ENCODE assay signal across 29 cellular contexts in the genomic region with DNA sequence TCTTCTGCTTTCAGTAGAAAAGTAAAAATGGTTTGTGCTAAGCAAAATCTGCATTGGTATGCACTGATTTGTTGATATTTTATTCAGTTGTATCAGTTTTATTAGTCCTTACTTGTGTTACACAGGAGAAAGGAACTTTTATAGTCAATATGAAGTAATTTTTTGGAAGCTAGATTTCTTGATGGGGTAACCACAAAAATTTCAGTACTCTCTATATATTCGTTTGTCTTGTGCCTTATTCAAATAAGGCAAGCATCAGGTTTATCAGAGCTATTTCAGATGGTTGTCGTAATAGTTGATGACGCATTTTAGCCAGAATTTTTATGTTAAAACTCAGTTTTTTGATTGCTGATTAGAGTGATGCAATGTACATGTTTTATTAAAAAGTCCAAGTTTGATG. TPM values are rescaled to one million over a fixed set of nuclear protein-coding genes. Genes with fewer than 3 reads are reported as not detected.
DNase-seq lines count a peak whose midpoint lies in the region; ATAC-seq and TF ChIP-seq lines count a peak whose summit lies in the region.
"Had no signal": no experiment of that assay in that cellular context is flagged by ENCODE, and none has a peak within 500 bp of the region (broad histone marks: within the 10 kb centered on the region; RNA-seq: fewer than 3 reads in every experiment).

No MANE protein-coding gene starts in this region.

- H3K4me1 ChIP-seq in IMR-90 (ENCODE audit: control insufficient read depth, insufficient read depth, low read length), result no peaks in the 10 kb centered on the region
- H3K4me1 ChIP-seq: transverse colon had no signal

- H3K4me2 ChIP-seq in IMR-90 (ENCODE audit: low read depth, low read length), result no peak overlapping the region

- H3K36me3 ChIP-seq in IMR-90 (ENCODE audit: control insufficient read depth, insufficient read depth, low read length), result no peaks in the 10 kb centered on the region
- H3K36me3 ChIP-seq: transverse colon had no signal

- no peak overlapping the region for H3K23ac ChIP-seq in IMR-90 (ENCODE audit: low read depth, low read length)

- no peak overlapping the region for H2BK15ac ChIP-seq in IMR-90 (ENCODE audit: low read depth, low read length)

- H3K9me1 ChIP-seq in IMR-90 (ENCODE audit: insufficient read depth, low read length), result no peaks in the 10 kb centered on the region

- no peak overlapping the region for H3K27ac ChIP-seq in IMR-90 (ENCODE audit: insufficient read depth, low read length)
- H3K27ac ChIP-seq: C4-2B, HL-60, transverse colon had no signal

- H4K5ac ChIP-seq in IMR-90 (ENCODE audit: low read depth, low read length), result no peak overlapping the region

- no peak for TF ChIP-seq RAD21 in IMR-90 (IDR thresholded peaks at IDR 0.05; ENCODE audit: low read length)

- no peak overlapping the region for H4K8ac ChIP-seq in IMR-90 (ENCODE audit: low read depth in 2 of 2, low read length in 2 of 2)

- H3K9me3 ChIP-seq in IMR-90 (ENCODE audit: control insufficient read depth, insufficient read depth, low read length), result no peaks in the 10 kb centered on the region
- H3K9me3 ChIP-seq: transverse colon had no signal

- no peak overlapping the region for H2AK5ac ChIP-seq in IMR-90 (ENCODE audit: low read depth, low read length)

- H3K56ac ChIP-seq in IMR-90 (ENCODE audit: extremely low read depth, insufficient read depth, low read length), result no peak overlapping the region

- DNase-seq in EH (ENCODE audit: low read depth) (peak; percentile 93), IMR-90 (peak; percentile 41), astrocyte of the hippocampus (ENCODE audit: low read depth, low spot score) (peak; percentile 25), iris pigment epithelial cell (ENCODE audit: low read depth) (peak; percentile 60), SK-N-DZ (ENCODE audit: low spot score) (no peak), cerebellum (ENCODE audit: low spot score) (no peak)
- DNase-seq in activated T-cell treated with anti-CD3 and anti-CD28 coated beads, Interleukin-2, amount 50 U/mL, for 72 hours, result no peak
- DNase-seq in activated CD4-positive, alpha-beta T cell treated with anti-CD3 and anti-CD28 coated beads for 1 hour, result no peak
- DNase-seq: activated CD4-positive, alpha-beta T cell treated with anti-CD3 and anti-CD28 coated beads for 36 hours; activated naive CD4-positive, alpha-beta T cell treated with anti-CD3 and anti-CD28 coated beads, Interleukin-2, amount 50 U/mL, for 16 hours; central memory CD4-positive, alpha-beta T cell; COR-L47; DMS79; GOT3; hippocampal formation; left cardiac atrium; NCI-H1417; NCI-H2029 treated with DMSO at 0.1 percent for 48 hours; NCI-H526; Right ventricle myocardium superior; stimulated activated CD4-positive, alpha-beta T cell treated with anti-CD3 and anti-CD28 coated beads, Interleukin-15, amount 100 ng/mL, for 24 hours; stimulated activated CD4-positive, alpha-beta T cell treated with anti-CD3 and anti-CD28 coated beads, Interleukin-4, amount 100 ng/mL, for 4 hours; transverse colon had no signal

- H2AK9ac ChIP-seq in IMR-90 (replicated peaks; ENCODE audit: low read depth, low read length, poor library complexity), result no peak overlapping the region

- no peaks in the 10 kb centered on the region for H3K27me3 ChIP-seq in IMR-90 (ENCODE audit: control insufficient read depth, insufficient read depth, low read length)
- H3K27me3 ChIP-seq: transverse colon had no signal

- H3K4me3 Mint-ChIP-seq in activated T-cell treated with anti-CD3 and anti-CD28 coated beads, Interleukin-2, amount 50 U/mL, for 72 hours, result no peak overlapping the region
- H3K4me3 Mint-ChIP-seq: activated CD4-positive, alpha-beta T cell treated with anti-CD3 and anti-CD28 coated beads for 36 hours; dendritic cell treated with granulocyte-macrophage colony-stimulating factor and Interleukin-4, amounts not matched to agents 40 ng/mL and 50 ng/mL, for 4 days; natural killer cell treated with Interleukin-12 subunit alpha and Interleukin-12 subunit beta and Interleukin-15 and Interleukin-18, amount 100 ng/mL, for 72 hours; T-helper 2 cell treated with Interferon-gamma antibody and Interleukin-4, amounts not matched to agents 5 μg/mL and 100 μg/mL, for 36 hours had no signal

- no peak for TF ChIP-seq POLR2A in IMR-90 (IDR thresholded peaks at IDR 0.05; ENCODE audit: low read depth, low read length)

- no peak overlapping the region for H3K4ac ChIP-seq in IMR-90 (ENCODE audit: low read depth, low read length)

- no peak overlapping the region for H2BK5ac ChIP-seq in IMR-90 (ENCODE audit: low read depth, low read length, poor library complexity, severe bottlenecking)

- POLR2A ChIA-PET in IMR-90 (lab: Charles Lee; ENCODE audit: unreplicated experiment), result no interaction called here

- intact Hi-C loops in IMR-90 (cut with micrococcal nuclease), result no loop called here

- H3K36me3 Mint-ChIP-seq in activated T-cell treated with anti-CD3 and anti-CD28 coated beads, Interleukin-2, amount 50 U/mL, for 72 hours (ENCODE audit: insufficient read depth in 2 of 2), result no peaks in the 10 kb centered on the region
- H3K36me3 Mint-ChIP-seq: natural killer cell treated with Interleukin-12 subunit alpha and Interleukin-12 subunit beta and Interleukin-15 and Interleukin-18, amount 100 ng/mL, for 72 hours had no signal

- H4K91ac ChIP-seq in IMR-90 (ENCODE audit: insufficient read depth, low read depth, low read length), result no peak overlapping the region

- no peak overlapping the region for H2BK120ac ChIP-seq in IMR-90 (ENCODE audit: low read depth, low read length)

- no peaks in the 10 kb centered on the region for H3K79me1 ChIP-seq in IMR-90 (ENCODE audit: low read depth in 1 of 2, low read length in 2 of 2)

- H3K27ac Mint-ChIP-seq in activated T-cell treated with anti-CD3 and anti-CD28 coated beads, Interleukin-2, amount 50 U/mL, for 72 hours, result no peak overlapping the region
- H3K27ac Mint-ChIP-seq: activated CD4-positive, alpha-beta T cell treated with anti-CD3 and anti-CD28 coated beads for 36 hours; activated T-helper 2 cell treated with anti-CD3 and anti-CD28 coated beads, Interferon-gamma antibody, Interleukin-2, Interleukin-4, amounts not matched to agents 10 μg/mL and 5 μg/mL and 100 μg/mL, durations not matched to agents 14 hours and 24 hours and 36 hours; dendritic cell treated with granulocyte-macrophage colony-stimulating factor and Interleukin-4, amounts not matched to agents 40 ng/mL and 50 ng/mL, for 4 days; natural killer cell treated with Interleukin-12 subunit alpha and Interleukin-12 subunit beta and Interleukin-15 and Interleukin-18, amount 100 ng/mL, for 72 hours; T-helper 2 cell treated with Interferon-gamma antibody and Interleukin-4, amounts not matched to agents 5 μg/mL and 100 μg/mL, for 36 hours had no signal

- H3K9ac ChIP-seq in IMR-90 (ENCODE audit: low read depth, low read length), result no peak overlapping the region

- CTCF ChIA-PET in IMR-90 (lab: Yijun Ruan, JAX), result no interaction called here

- no peak overlapping the region for H3K4me3 ChIP-seq in IMR-90 (ENCODE audit: insufficient read depth, low read depth, low read length)
- H3K4me3 ChIP-seq: transverse colon had no signal

- in situ Hi-C loops in IMR-90 (cut with MboI; ENCODE audit: low sequenced_read_pairs), result no loop called here

- dilution Hi-C loops in IMR-90 (cut with HindIII; ENCODE audit: low sequenced_read_pairs, unreplicated experiment), result no loop called here

- H4K20me1 ChIP-seq in IMR-90 (ENCODE audit: insufficient read depth, low read length), result no peaks in the 10 kb centered on the region

- no peak overlapping the region for H3K14ac ChIP-seq in IMR-90 (replicated peaks; ENCODE audit: low read depth, low read length)

- BruUV-seq in IMR-90 (replicated peaks; lab: Mats Ljungman, UMichigan), result no TSS peak

- no peak overlapping the region for H2BK20ac ChIP-seq in IMR-90 (ENCODE audit: low read depth, low read length)

- no peaks in the 10 kb centered on the region for H3K9me3 Mint-ChIP-seq in activated T-cell treated with anti-CD3 and anti-CD28 coated beads, Interleukin-2, amount 50 U/mL, for 72 hours
- H3K9me3 Mint-ChIP-seq: activated T-helper 2 cell treated with anti-CD3 and anti-CD28 coated beads, Interferon-gamma antibody, Interleukin-2, Interleukin-4, amounts not matched to agents 10 μg/mL and 5 μg/mL and 100 μg/mL, durations not matched to agents 14 hours and 24 hours and 36 hours; dendritic cell treated with granulocyte-macrophage colony-stimulating factor and Interleukin-4, amounts not matched to agents 40 ng/mL and 50 ng/mL, for 4 days; natural killer cell treated with Interleukin-12 subunit alpha and Interleukin-12 subunit beta and Interleukin-15 and Interleukin-18, amount 100 ng/mL, for 72 hours; T-helper 2 cell treated with Interferon-gamma antibody and Interleukin-4, amounts not matched to agents 5 μg/mL and 100 μg/mL, for 36 hours had no signal

- no CpG with 5 or more reads among the region's 3 CpGs for WGBS in IMR-90 (ENCODE audit: extremely low coverage in 2 of 2, insufficient read length in 1 of 2), 2 experiments

- H2AFZ ChIP-seq in IMR-90 (replicated peaks; ENCODE audit: low read length, poor library complexity), result no peak overlapping the region

- no peak for ATAC-seq in IMR-90 (ENCODE audit: low read depth)
- ATAC-seq in activated T-cell treated with anti-CD3 and anti-CD28 coated beads, Interleukin-2, amount 50 U/mL, for 72 hours (replicated peaks in 1 of 2), result no peak
- ATAC-seq: activated CD4-positive, alpha-beta T cell treated with anti-CD3 and anti-CD28 coated beads for 36 hours; left cardiac atrium; natural killer cell treated with Interleukin-12 subunit alpha and Interleukin-12 subunit beta and Interleukin-15 and Interleukin-18, amount 100 ng/mL, for 72 hours had no signal

- no peak for TF ChIP-seq CTCF in IMR-90 (conservative IDR thresholded peaks at IDR 0.05; ENCODE audit: low read depth, low read length)

- H3K27me3 Mint-ChIP-seq in activated T-cell treated with anti-CD3 and anti-CD28 coated beads, Interleukin-2, amount 50 U/mL, for 72 hours (ENCODE audit: low read depth), result peaks cover 58% of the 10 kb centered on the region

- H3K4me1 Mint-ChIP-seq in activated T-cell treated with anti-CD3 and anti-CD28 coated beads, Interleukin-2, amount 50 U/mL, for 72 hours (ENCODE audit: low read depth), result peaks cover 20% of the 10 kb centered on the region

- H3K18ac ChIP-seq in IMR-90 (ENCODE audit: low read depth, low read length), result no peak overlapping the region

TF ChIP-seq in IMR-90, 13 proteins besides CTCF, POLR2A, EP300 and RAD21 (continues in another document):
- TF ChIP-seq MAZ (IDR thresholded peaks at IDR 0.05; ENCODE audit: borderline replicate concordance, low read depth, low read length) (no peak), FOS (IDR thresholded peaks at IDR 0.05; ENCODE audit: low read depth, low read length) (no peak), SMC3 (IDR thresholded peaks at IDR 0.05; ENCODE audit: low read depth, low read length) (no peak)

RNA-seq across cellular contexts. Expression of a gene that starts 50.7 kb away (rescaled TPM):
- 10.6 and 13.6 TPM in 2 replicates for total RNA-seq in IMR-90 (2012; rRNA removed)
- 6.5 and 6.8 TPM in 2 replicates for polyA plus RNA-seq in IMR-90 (2012; rRNA removed)
- polyA plus RNA-seq in IMR-90 (2012; cell fraction: cytosol; rRNA removed), result 2.8 and 3.7 TPM in 2 replicates
- polyA plus RNA-seq in IMR-90 (2012; cell fraction: nucleus; rRNA removed; ENCODE audit: low replicate concordance), result 6.5 and 6.6 TPM in 2 replicates
- 25.4 and 28.6 TPM in 2 replicates for polyA plus RNA-seq in SK-N-DZ (2014; cell fraction: cytosol; rRNA removed)
- polyA plus RNA-seq in SK-N-DZ (2014; cell fraction: nucleus; rRNA removed), result 19.6 and 21.0 TPM in 2 replicates
- 10 to 100 TPM; 16.2 to 18.8 TPM for total RNA-seq in activated T-cell treated with anti-CD3 and anti-CD28 coated beads, Interleukin-2, amount 50 U/mL, for 72 hours
- total RNA-seq in cerebellum, result 23.6 TPM

Comparison
In these comparisons a context has a peak if more than half of its experiments do, and no peak if none do; other contexts are left out.
1. DNase-seq: peak in EH (single experiment), IMR-90 (single experiment), astrocyte of the hippocampus (single experiment) and iris pigment epithelial cell (single experiment); none in SK-N-DZ (single experiment), activated T-cell treated with anti-CD3 and anti-CD28 coated beads, Interleukin-2, amount 50 U/mL, for 72 hours (0 of 2), cerebellum (single experiment) and activated CD4-positive, alpha-beta T cell treated with anti-CD3 and anti-CD28 coated beads for 1 hour (single experiment).